7 cellular contexts compared by ENCODE assay signal in genomic region chr19:41298327-41298964, GRCh38. TPM values are rescaled to one million over a fixed set of nuclear protein-coding genes. Genes with fewer than 3 reads are reported as not detected.
DNase-seq lines count a peak whose midpoint lies in the region; ATAC-seq, FAIRE-seq and TF ChIP-seq lines count a peak whose summit lies in the region.

No MANE protein-coding gene starts in this region.

- peaks cover 82 to 90% of the 10 kb centered on the region in 2 donors for H3K4me1 Mint-ChIP-seq in immature natural killer cell

- ATAC-seq in HG03520 (IDR thresholded peaks at IDR 0.05; ENCODE audit: unreplicated experiment), result no peak

- no peaks in the 10 kb centered on the region for H3K9me3 ChIP-seq in Karpas-422 (ENCODE audit: low read length)

- FAIRE-seq in GM12891 (lab: Jason Lieb, UNC), result no peak

- no peaks in the 10 kb centered on the region for H3K9me2 ChIP-seq in Karpas-422 (replicated peaks; ENCODE audit: insufficient read depth, low read length)

- DNase-seq in GM12891 (ENCODE audit: insufficient read length, low spot score) (no peak), Karpas-422 (no peak), amniotic stem cell (lab: John Stamatoyannopoulos, UW) (peak; percentile 35), immature natural killer cell (peak; percentile 76 to 79 (median 77)), H4 (ENCODE audit: low spot score) (no peak)
- DNase-seq in stimulated activated CD8-positive, alpha-beta memory T cell treated with anti-CD3 and anti-CD28 coated beads, Interleukin-2, amount 100 ng/mL, for 1 hour (ENCODE audit: low read depth in 2 of 2), result peak; percentile 28 to 36

- H3K79me2 ChIP-seq in Karpas-422 (ENCODE audit: low read length), result peaks cover 30% of the 10 kb centered on the region

- H3K4me2 ChIP-seq in Karpas-422 (ENCODE audit: low read depth, low read length, poor library complexity, severe bottlenecking), result no peak overlapping the region

- H3K4me1 ChIP-seq in Karpas-422 (ENCODE audit: low read length), result peaks cover 38% of the 10 kb centered on the region

- H3K4me3 Mint-ChIP-seq in immature natural killer cell, result peak overlapping the region; percentile 23 to 62 (median 55)

- H3K9ac ChIP-seq in Karpas-422 (ENCODE audit: low read length), result peak overlapping the region; percentile 47; the same call in 1 of the 2 replicates

- H3K27me3 ChIP-seq in Karpas-422 (ENCODE audit: low read length), result no peaks in the 10 kb centered on the region

- no peak overlapping the region for H2AFZ ChIP-seq in Karpas-422 (ENCODE audit: low read length)

- peak overlapping the region; percentile 80 for H3K27ac ChIP-seq in Karpas-422 (ENCODE audit: low read length)

- H3K4me3 ChIP-seq in Karpas-422 (ENCODE audit: low read length), result no peak overlapping the region

- H4K20me1 ChIP-seq in Karpas-422 (ENCODE audit: insufficient read depth, low read depth, low read length), result no peaks in the 10 kb centered on the region; the same call in 1 of the 2 replicates

- H3K27me3 Mint-ChIP-seq in immature natural killer cell (ENCODE audit: low read depth in 3 of 3), result peaks cover 10 to 27% (median 25%) of the 10 kb centered on the region in 3 donors

- H3K36me3 ChIP-seq in Karpas-422 (ENCODE audit: insufficient read depth, low read length), result peaks cover 60% of the 10 kb centered on the region

- no peaks in the 10 kb centered on the region for H3K9me3 Mint-ChIP-seq in immature natural killer cell

- peaks cover 21 to 61% (median 34%) of the 10 kb centered on the region in 3 donors for H3K36me3 Mint-ChIP-seq in immature natural killer cell

- no peak for TF ChIP-seq POLR2A in GM12891 (IDR thresholded peaks at IDR 0.05; ENCODE audit: low read depth, low read length)

- peak overlapping the region; percentile 98 to 100 (median 100) for H3K27ac Mint-ChIP-seq in immature natural killer cell

TF ChIP-seq in GM12891, 5 proteins besides CTCF, POLR2A, EP300 and RAD21:
- TF ChIP-seq TAF1 (IDR thresholded peaks at IDR 0.05; ENCODE audit: low read depth, low read length) (no peak), POU2F2 (IDR thresholded peaks at IDR 0.05; ENCODE audit: low read depth, low read length) (peak; percentile 44; the same call in 1 of the 2 replicates)

RNA-seq across cellular contexts. Expression of gene CCDC97, which starts 11.5 kb away (rescaled TPM):
- polyA plus RNA-seq in GM12891 (2012; ENCODE audit: low read depth, missing spikeins), result 23.5 TPM
- 15.5 and 17.3 TPM in 2 replicates for total RNA-seq in Karpas-422 (2014; rRNA removed; shearing (Covaris generic); ENCODE audit: low replicate concordance)
- polyA plus RNA-seq in immature natural killer cell, result 10 to 100 TPM; 14.2 to 38.2 (median 16.9) TPM
- 4.6 and 7.8 TPM in 2 replicates for total RNA-seq in H4 (2014; rRNA removed; shearing (Covaris generic))

RNA-seq across cellular contexts. Expression of gene HNRNPUL1, which starts 34.3 kb away (rescaled TPM):
- polyA plus RNA-seq in GM12891 (2012; ENCODE audit: low read depth, missing spikeins), result 117 TPM
- 99.4 and 144 TPM in 2 replicates for total RNA-seq in Karpas-422 (2014; rRNA removed; shearing (Covaris generic); ENCODE audit: low replicate concordance)
- 100 to 1,000 TPM in 1 of 3 donors, 10 to 100 TPM in 2; 23.3 to 103 (median 48.8) TPM for polyA plus RNA-seq in immature natural killer cell
- 70.9 and 82.4 TPM in 2 replicates for total RNA-seq in H4 (2014; rRNA removed; shearing (Covaris generic))

RNA-seq across cellular contexts. Expression of gene TGFB1, which starts 55.3 kb away (rescaled TPM):
- 61.9 TPM for polyA plus RNA-seq in GM12891 (2012; ENCODE audit: low read depth, missing spikeins)
- total RNA-seq in Karpas-422 (2014; rRNA removed; shearing (Covaris generic); ENCODE audit: low replicate concordance), result 17.5 and 26.0 TPM in 2 replicates
- 100 to 1,000 TPM in 1 of 3 donors, 10 to 100 TPM in 2; 51.4 to 196 (median 66.4) TPM for polyA plus RNA-seq in immature natural killer cell
- 12.5 and 15.4 TPM in 2 replicates for total RNA-seq in H4 (2014; rRNA removed; shearing (Covaris generic))

Comparison
In these comparisons a context has a peak if more than half of its experiments do, and no peak if none do; other contexts are left out.
1. DNase-seq: peak in amniotic stem cell (single experiment), immature natural killer cell (3 of 3) and stimulated activated CD8-positive, alpha-beta memory T cell treated with anti-CD3 and anti-CD28 coated beads, Interleukin-2, amount 100 ng/mL, for 1 hour (2 of 2); none in GM12891 (single experiment), Karpas-422 (single experiment) and H4 (single experiment).